20 cellular contexts compared by ENCODE assay signal in genomic region chr5:67066815-67067214, GRCh38.
A peak's percentile ranks its signal among the peaks of the same experiment; 100 is the strongest.
DNase-seq lines count a peak whose midpoint lies in the region; ATAC-seq and TF ChIP-seq lines count a peak whose summit lies in the region.
"Had no signal": no experiment of that assay in that cellular context is flagged by ENCODE, and none has a peak within 500 bp of the region (broad histone marks: within the 10 kb centered on the region; RNA-seq: fewer than 3 reads in every experiment).

No MANE protein-coding gene starts in this region.

- H4K20me1 ChIP-seq in hepatocyte (ENCODE audit: insufficient read depth, poor library complexity, severe bottlenecking) = no peaks in the 10 kb centered on the region

- TF ChIP-seq CTCF in left ventricle myocardium inferior (IDR thresholded peaks at IDR 0.05; ENCODE audit: borderline replicate concordance) (no peak), brain (conservative IDR thresholded peaks at IDR 0.05) (no peak), hepatocyte (IDR thresholded peaks at IDR 0.05; ENCODE audit: poor library complexity) (no peak)

- H3K27ac Mint-ChIP-seq in brain = peak overlapping the region in 3 of 5 experiments; percentile 5 to 49 (median 47)
- H3K27ac Mint-ChIP-seq: activated naive CD4-positive, alpha-beta T cell treated with anti-CD3 and anti-CD28 coated beads, Interleukin-2, amount 50 U/mL, for 72 hours had no signal

- no peaks in the 10 kb centered on the region for H3K9me3 ChIP-seq in left ventricle myocardium inferior (replicated peaks)
- H3K9me3 ChIP-seq in hepatocyte (ENCODE audit: low read depth) = no peaks in the 10 kb centered on the region
- no peaks in the 10 kb centered on the region for H3K9me3 ChIP-seq in HAP-1
- H3K9me3 ChIP-seq: BE2C, psoas muscle, upper lobe of right lung had no signal

- H3K27me3 ChIP-seq in left ventricle myocardium inferior (ENCODE audit: low read depth) (no peaks in the 10 kb centered on the region), hepatocyte (no peaks in the 10 kb centered on the region), HAP-1 (ENCODE audit: low read depth) (no peaks in the 10 kb centered on the region)
- H3K27me3 ChIP-seq: BE2C, upper lobe of right lung had no signal

- H3K4me1 Mint-ChIP-seq in brain = peaks cover 38% of the 10 kb centered on the region

- no peaks in the 10 kb centered on the region for H3K36me3 ChIP-seq in left ventricle myocardium inferior
- no peaks in the 10 kb centered on the region for H3K36me3 ChIP-seq in hepatocyte (replicated peaks; ENCODE audit: insufficient read depth, low read depth)
- H3K36me3 ChIP-seq in HAP-1 (replicated peaks) = no peaks in the 10 kb centered on the region
- H3K36me3 ChIP-seq: BE2C, upper lobe of right lung had no signal

- H3K4me1 ChIP-seq in left ventricle myocardium inferior (peaks cover 77% of the 10 kb centered on the region), hepatocyte (ENCODE audit: insufficient read depth) (peaks cover 12% of the 10 kb centered on the region), HAP-1 (peaks cover 5% of the 10 kb centered on the region; the same call in 1 of the 2 replicates)
- H3K4me1 ChIP-seq: BE2C, upper lobe of right lung had no signal

- no peak for ATAC-seq in HG03159 (IDR thresholded peaks at IDR 0.05; ENCODE audit: unreplicated experiment)
- ATAC-seq: activated naive CD4-positive, alpha-beta T cell treated with anti-CD3 and anti-CD28 coated beads, Interleukin-2, amount 50 U/mL, for 72 hours; psoas muscle; upper lobe of right lung had no signal

- peaks cover 39% of the 10 kb centered on the region for H3K79me2 ChIP-seq in hepatocyte

- H3K27ac ChIP-seq in left ventricle myocardium inferior (replicated peaks) (peak overlapping the region; percentile 5), hepatocyte (peak overlapping the region; percentile 21)
- H3K27ac ChIP-seq: psoas muscle, upper lobe of right lung had no signal

- 52% methylated on average over 1 of the region's 1 CpG for WGBS in hepatocyte (ENCODE audit: low lambda C conversion rate, missing lambda C conversion rate)

- no peaks in the 10 kb centered on the region for H3K9me2 ChIP-seq in hepatocyte (replicated peaks; ENCODE audit: insufficient read depth)

- H3K4me3 ChIP-seq in left ventricle myocardium inferior (no peak overlapping the region), hepatocyte (no peak overlapping the region), HAP-1 (no peak overlapping the region)
- H3K4me3 ChIP-seq: psoas muscle, upper lobe of right lung had no signal

- no peak overlapping the region for H3K4me2 ChIP-seq in hepatocyte

- H3K4me3 Mint-ChIP-seq in brain = no peak overlapping the region

- H2AFZ ChIP-seq in hepatocyte = no peak overlapping the region

- H3K36me3 Mint-ChIP-seq in brain = no peaks in the 10 kb centered on the region

- DNase-seq in left ventricle myocardium inferior (no peak), cardiac septum (ENCODE audit: low spot score) (no peak), hepatocyte (ENCODE audit: low spot score) (peak; percentile 49), NCI-H1417 (lab: John Stamatoyannopoulos, UW) (no peak), HAP-1 (ENCODE audit: low spot score in 2 of 2) (no peak), NCI-H2171 (lab: John Stamatoyannopoulos, UW) (no peak)
- DNase-seq: aorta, BE2C, cerebellar nuclear complex, DND-41, kidney glomerular epithelial cell, mesenchymal stem cell, NCI-H446 treated with DMSO at 0.1 percent for 48 hours, psoas muscle, Right ventricle myocardium superior, T-helper 9 cell, upper lobe of right lung had no signal

- H3K9me3 Mint-ChIP-seq in brain = no peaks in the 10 kb centered on the region

- intact Hi-C loops in left ventricle myocardium inferior (cut with micrococcal nuclease) (loop anchor here (10.0 kb wide), 1 partner anchor 52 kb away; no protein-coding TSS in a partner anchor), cardiac septum (cut with DNase I) (no loop called here)

- no peaks in the 10 kb centered on the region for H3K27me3 Mint-ChIP-seq in brain

- in situ Hi-C loops in HAP-1 (cut with MboI; ENCODE audit: low sequenced_read_pairs) = no loop called here
